14 cellular contexts compared by ENCODE assay signal in genomic region chr9:91680998-91681397, GRCh38.
"Had no signal": no experiment of that assay in that cellular context is flagged by ENCODE, and none has a peak within 500 bp of the region (broad histone marks: within the 10 kb centered on the region; RNA-seq: fewer than 3 reads in every experiment).

No MANE protein-coding gene starts in this region.

- H2AFZ ChIP-seq: PC-9 had no signal

- H3K4me3 Mint-ChIP-seq: activated CD4-positive, alpha-beta T cell treated with anti-CD3 and anti-CD28 coated beads for 36 hours; activated naive CD4-positive, alpha-beta T cell treated with anti-CD3 and anti-CD28 coated beads, Interleukin-2, amount 50 U/mL, for 24 hours had no signal

- H3K27ac Mint-ChIP-seq: activated CD4-positive, alpha-beta T cell treated with anti-CD3 and anti-CD28 coated beads for 36 hours; activated CD8-positive, alpha-beta T cell treated with anti-CD3 and anti-CD28 coated beads, Interleukin-2, amount 10 ng/mL, durations not matched to agents 7 days and 5 days; T-helper 2 cell treated with Interferon-gamma antibody and Interleukin-4, amounts not matched to agents 5 μg/mL and 100 μg/mL, for 36 hours had no signal

- H3K36me3 ChIP-seq: WERI-Rb-1 had no signal

- FAIRE-seq: bronchial epithelial cell had no signal

- H3K27ac ChIP-seq: body of pancreas, PC-9, WERI-Rb-1 had no signal

- H3K4me3 ChIP-seq: body of pancreas, PC-9 had no signal

- H3K9me3 ChIP-seq: body of pancreas had no signal

- H3K4me1 Mint-ChIP-seq: activated CD4-positive, alpha-beta T cell treated with anti-CD3 and anti-CD28 coated beads for 36 hours; activated naive CD4-positive, alpha-beta T cell treated with anti-CD3 and anti-CD28 coated beads, Interleukin-2, amount 50 U/mL, for 24 hours had no signal

- H3K27me3 ChIP-seq: body of pancreas had no signal

- H3K9me3 Mint-ChIP-seq: activated naive CD4-positive, alpha-beta T cell treated with anti-CD3 and anti-CD28 coated beads, Interleukin-2, amount 50 U/mL, for 24 hours; T-helper 2 cell treated with Interferon-gamma antibody and Interleukin-4, amounts not matched to agents 5 μg/mL and 100 μg/mL, for 36 hours had no signal

- H3K36me3 Mint-ChIP-seq: activated naive CD4-positive, alpha-beta T cell treated with anti-CD3 and anti-CD28 coated beads, Interleukin-2, amount 50 U/mL, for 24 hours had no signal

- H3K4me2 ChIP-seq: PC-9 had no signal

- DNase-seq: NCI-H146, NCI-H187 treated with DMSO at 0.1 percent for 48 hours, NCI-H2081 treated with DMSO at 0.1 percent for 48 hours, NCI-H526 treated with DMSO at 0.1 percent for 48 hours, NCI-H82, SHP77 treated with DMSO at 0.1 percent for 48 hours had no signal
